In the genomic region with DNA sequence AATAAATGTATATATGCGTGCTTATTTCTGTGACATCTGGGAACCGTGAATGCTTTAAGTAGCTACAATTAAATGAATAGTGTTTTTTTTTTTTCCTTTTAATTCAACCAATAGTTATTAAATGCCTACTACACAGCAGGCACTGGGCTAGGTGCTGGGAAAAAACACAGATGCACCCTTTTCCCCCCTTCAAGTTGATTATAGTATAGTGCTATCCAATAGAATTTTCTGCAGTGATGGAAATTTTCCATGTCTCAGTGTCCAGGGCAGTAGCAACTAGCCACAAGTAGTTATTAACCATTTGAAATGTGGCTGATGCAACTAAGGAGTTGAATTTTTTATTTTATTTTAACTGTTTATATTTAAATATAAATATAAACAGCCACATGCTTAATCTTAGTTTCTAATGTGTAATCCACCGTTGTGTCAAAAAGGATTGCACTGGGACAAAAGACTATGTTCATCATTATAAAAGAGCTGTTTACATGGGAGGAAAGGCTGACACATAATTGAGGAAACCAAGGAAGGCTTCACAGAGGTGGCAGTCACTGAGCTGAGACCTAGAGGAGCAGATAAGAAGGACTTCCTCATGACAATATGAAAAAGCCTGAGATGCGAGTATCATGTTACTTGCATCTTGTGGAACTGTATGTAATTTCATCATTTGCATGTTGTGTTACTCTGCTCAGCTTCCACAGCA, we compare ENCODE assay signal across 17 cellular contexts.
"Had no signal": no experiment of that assay in that cellular context is flagged by ENCODE, and none has a peak within 500 bp of the region (broad histone marks: within the 10 kb centered on the region; RNA-seq: fewer than 3 reads in every experiment).

No MANE protein-coding gene starts in this region.

- H3K9me3 Mint-ChIP-seq: activated naive CD4-positive, alpha-beta T cell treated with anti-CD3 and anti-CD28 coated beads, Interleukin-2, amount 50 U/mL, for 24 hours; activated T-cell treated with anti-CD3 and anti-CD28 coated beads, Interleukin-2, amount 50 U/mL, for 72 hours; dendritic cell treated with granulocyte-macrophage colony-stimulating factor and Interleukin-4, amounts not matched to agents 40 ng/mL and 50 ng/mL, for 4 days; stimulated activated effector memory CD8-positive, alpha-beta T cell treated with anti-CD3 and anti-CD28 coated beads, Interleukin-12 subunit alpha, Interleukin-12 subunit beta, amount 100 ng/mL, for 72 hours had no signal

- H3K9ac ChIP-seq: parathyroid adenoma had no signal

- H3K36me3 ChIP-seq: thoracic aorta, upper lobe of right lung, WERI-Rb-1 had no signal

- H3K4me3 Mint-ChIP-seq: activated naive CD4-positive, alpha-beta T cell treated with anti-CD3 and anti-CD28 coated beads, Interleukin-2, amount 50 U/mL, for 24 hours; activated T-cell treated with anti-CD3 and anti-CD28 coated beads, Interleukin-2, amount 50 U/mL, for 72 hours; dendritic cell treated with granulocyte-macrophage colony-stimulating factor and Interleukin-4, amounts not matched to agents 40 ng/mL and 50 ng/mL, for 4 days; naive thymus-derived CD8-positive, alpha-beta T cell; stimulated activated effector memory CD8-positive, alpha-beta T cell treated with anti-CD3 and anti-CD28 coated beads, Interleukin-12 subunit alpha, Interleukin-12 subunit beta, amount 100 ng/mL, for 72 hours had no signal

- H3K4me1 ChIP-seq: upper lobe of right lung had no signal

- H3K27me3 ChIP-seq: esophagus muscularis mucosa, upper lobe of right lung had no signal

- H3K4me3 ChIP-seq: esophagus muscularis mucosa, thoracic aorta, upper lobe of right lung had no signal

- H3K79me2 ChIP-seq: parathyroid adenoma had no signal

- H2AFZ ChIP-seq: parathyroid adenoma had no signal

- FAIRE-seq: endothelial cell of umbilical vein had no signal

- H3K27me3 Mint-ChIP-seq: activated naive CD4-positive, alpha-beta T cell treated with anti-CD3 and anti-CD28 coated beads, Interleukin-2, amount 50 U/mL, for 24 hours; dendritic cell treated with granulocyte-macrophage colony-stimulating factor and Interleukin-4, amounts not matched to agents 40 ng/mL and 50 ng/mL, for 4 days had no signal

- ATAC-seq: activated T-cell treated with anti-CD3 and anti-CD28 coated beads, Interleukin-2, amount 50 U/mL, for 72 hours; naive thymus-derived CD8-positive, alpha-beta T cell; sciatic nerve; stimulated activated effector memory CD8-positive, alpha-beta T cell treated with anti-CD3 and anti-CD28 coated beads, Interleukin-12 subunit alpha, Interleukin-12 subunit beta, amount 100 ng/mL, for 72 hours; upper lobe of right lung had no signal

- H3K4me1 Mint-ChIP-seq: activated naive CD4-positive, alpha-beta T cell treated with anti-CD3 and anti-CD28 coated beads, Interleukin-2, amount 50 U/mL, for 24 hours; naive thymus-derived CD8-positive, alpha-beta T cell had no signal

- H3K27ac ChIP-seq: esophagus muscularis mucosa, parathyroid adenoma, thoracic aorta, upper lobe of right lung, WERI-Rb-1 had no signal

- DNase-seq: activated CD4-positive, alpha-beta T cell treated with anti-CD3 and anti-CD28 coated beads for 1 hour; activated gamma-delta T cell; activated T-cell treated with anti-CD3 and anti-CD28 coated beads, Interleukin-2, amount 50 U/mL, for 72 hours; effector CD8-positive, alpha-beta T cell; naive thymus-derived CD8-positive, alpha-beta T cell; stimulated activated CD4-positive, alpha-beta T cell treated with anti-CD3 and anti-CD28 coated beads, Interleukin-4, amount 100 ng/mL, for 24 hours; T-helper 9 cell; upper lobe of right lung; WERI-Rb-1 had no signal

- H3K27ac Mint-ChIP-seq: activated naive CD4-positive, alpha-beta T cell treated with anti-CD3 and anti-CD28 coated beads, Interleukin-2, amount 50 U/mL, for 24 hours; activated T-cell treated with anti-CD3 and anti-CD28 coated beads, Interleukin-2, amount 50 U/mL, for 72 hours; dendritic cell treated with granulocyte-macrophage colony-stimulating factor and Interleukin-4, amounts not matched to agents 40 ng/mL and 50 ng/mL, for 4 days; naive thymus-derived CD8-positive, alpha-beta T cell; stimulated activated effector memory CD8-positive, alpha-beta T cell treated with anti-CD3 and anti-CD28 coated beads, Interleukin-12 subunit alpha, Interleukin-12 subunit beta, amount 100 ng/mL, for 72 hours had no signal

- H3K9me3 ChIP-seq: esophagus muscularis mucosa, thoracic aorta, upper lobe of right lung had no signal

- H3K36me3 Mint-ChIP-seq: activated naive CD4-positive, alpha-beta T cell treated with anti-CD3 and anti-CD28 coated beads, Interleukin-2, amount 50 U/mL, for 24 hours; naive thymus-derived CD8-positive, alpha-beta T cell; stimulated activated effector memory CD8-positive, alpha-beta T cell treated with anti-CD3 and anti-CD28 coated beads, Interleukin-12 subunit alpha, Interleukin-12 subunit beta, amount 100 ng/mL, for 72 hours had no signal
